In the genomic region with DNA sequence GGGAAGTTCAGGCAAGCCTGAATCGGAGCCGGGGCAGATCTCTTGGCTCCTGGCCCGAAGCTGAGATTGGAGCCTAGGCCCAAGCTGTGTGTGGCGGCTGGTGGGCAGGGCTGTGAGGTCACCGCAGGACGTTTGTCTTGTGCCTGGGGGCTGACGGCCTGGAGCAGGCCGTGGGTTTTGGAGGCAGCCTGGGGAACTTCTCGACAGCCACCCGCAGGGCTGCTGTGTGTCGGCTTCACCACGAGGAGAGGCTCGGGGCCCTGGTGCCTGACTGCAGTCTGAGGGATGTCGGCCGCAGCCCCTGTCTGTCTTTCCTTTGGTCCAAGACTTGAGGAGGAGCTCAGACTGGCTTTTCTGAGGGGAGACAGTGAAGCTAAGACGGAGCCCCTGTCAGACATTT, we compare ENCODE assay signal across 2 cellular contexts. TPM values are rescaled to one million over a fixed set of nuclear protein-coding genes. Genes with fewer than 3 reads are reported as not detected.
"Had no signal": no experiment of that assay in that cellular context is flagged by ENCODE, and none has a peak within 500 bp of the region (broad histone marks: within the 10 kb centered on the region; RNA-seq: fewer than 3 reads in every experiment).

No MANE protein-coding gene starts in this region.

RNA-seq across cellular contexts. Expression of gene FAM90A1, which starts 5.1 kb away (rescaled TPM):
- total RNA-seq: activated B cell treated with CpG ODN at 0.5 μM for 24 hours; T-helper 1 cell treated with Interleukin-12 subunit alpha and Interleukin-12 subunit beta and Interleukin-4 antibody, amounts not matched to agents 30 ng/mL and 1 ng/mL, for 36 hours had no signal
